In the genomic region with DNA sequence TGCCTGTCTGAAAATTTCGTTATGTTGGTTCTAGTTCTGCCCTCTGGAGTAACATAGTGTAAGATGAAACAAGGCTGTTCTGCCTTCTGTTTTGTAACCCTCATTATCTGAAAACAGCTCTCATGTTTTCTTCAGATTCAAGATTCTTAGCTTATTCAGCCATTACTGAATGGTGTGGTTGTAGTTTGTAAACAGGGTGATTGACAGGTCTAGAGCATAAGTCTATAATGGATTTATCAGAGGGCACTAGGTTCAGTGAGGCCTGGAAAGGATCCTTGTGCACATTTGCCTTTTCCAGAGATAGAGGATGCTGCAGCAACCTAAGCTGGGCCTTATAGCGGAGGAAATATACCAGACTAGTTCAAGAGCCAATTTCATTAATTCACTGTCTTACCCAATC, we compare ENCODE assay signal across 19 cellular contexts. TPM values are rescaled to one million over a fixed set of nuclear protein-coding genes. Genes with fewer than 3 reads are reported as not detected.
A peak's percentile ranks its signal among the peaks of the same experiment; 100 is the strongest.
DNase-seq lines count a peak whose midpoint lies in the region; ATAC-seq, FAIRE-seq and TF ChIP-seq lines count a peak whose summit lies in the region.
"Had no signal": no experiment of that assay in that cellular context is flagged by ENCODE, and none has a peak within 500 bp of the region (broad histone marks: within the 10 kb centered on the region; RNA-seq: fewer than 3 reads in every experiment).

No MANE protein-coding gene starts in this region.

- H2BK20ac ChIP-seq in IMR-90 (ENCODE audit: low read depth, low read length): no peak overlapping the region

- no peak overlapping the region for H2BK120ac ChIP-seq in IMR-90 (ENCODE audit: low read depth, low read length)

- no peak overlapping the region for H3K9ac ChIP-seq in IMR-90 (ENCODE audit: low read depth, low read length)
- H3K9ac ChIP-seq in K562 (ENCODE audit: insufficient read depth in 1 of 2, low read depth in 2 of 2, low read length in 2 of 2): no peak overlapping the region

- no peak overlapping the region for H2BK15ac ChIP-seq in IMR-90 (ENCODE audit: low read depth, low read length)

- FAIRE-seq in K562 (lab: Jason Lieb, UNC): no peak
- FAIRE-seq: D721Med, H54 had no signal

- H3K27ac Mint-ChIP-seq in activated CD8-positive, alpha-beta memory T cell treated with anti-CD3 and anti-CD28 coated beads, Interleukin-2, amount 10 ng/mL, durations not matched to agents 7 days and 5 days: peak overlapping the region; percentile 21
- peak overlapping the region; percentile 14 for H3K27ac Mint-ChIP-seq in stimulated activated effector memory CD8-positive, alpha-beta T cell treated with anti-CD3 and anti-CD28 coated beads, Interleukin-12 subunit alpha, Interleukin-12 subunit beta, amount 100 ng/mL, for 72 hours
- H3K27ac Mint-ChIP-seq: CD8-positive, alpha-beta T cell had no signal

- intact Hi-C loops in IMR-90 (cut with micrococcal nuclease) (no loop called here), K562 (cut with micrococcal nuclease) (no loop called here), gastrocnemius medialis (cut with DNase I; ENCODE audit: low total_unique reads) (no loop called here), stomach (cut with DNase I; ENCODE audit: low total_unique reads) (no loop called here)

- H3K36me3 Mint-ChIP-seq in activated CD8-positive, alpha-beta memory T cell treated with anti-CD3 and anti-CD28 coated beads, Interleukin-2, amount 10 ng/mL, durations not matched to agents 7 days and 5 days: peaks cover 31% of the 10 kb centered on the region
- peaks cover 60% of the 10 kb centered on the region for H3K36me3 Mint-ChIP-seq in stimulated activated effector memory CD8-positive, alpha-beta T cell treated with anti-CD3 and anti-CD28 coated beads, Interleukin-12 subunit alpha, Interleukin-12 subunit beta, amount 100 ng/mL, for 72 hours

- H3K4me1 ChIP-seq in IMR-90 (ENCODE audit: control insufficient read depth, insufficient read depth, low read length) (0 out of 2 replicates have a peak, but pooled peaks cover 2% of the 10 kb centered on the region), K562 (replicated peaks in 1 of 2; ENCODE audit: control insufficient read depth in 2 of 2, insufficient read depth in 2 of 2, low read length in 2 of 2) (peaks cover 2 to 12% of the 10 kb centered on the region in 2 experiments; a peak in 3 of 5 replicates), gastrocnemius medialis (peaks cover 6 to 9% of the 10 kb centered on the region in 2 donors), stomach (peaks cover 9 to 27% (median 18%) of the 10 kb centered on the region in 4 donors)
- H3K4me1 ChIP-seq: BE2C had no signal

- no peak overlapping the region for H2AK9ac ChIP-seq in IMR-90 (replicated peaks; ENCODE audit: low read depth, low read length, poor library complexity)

- no peak overlapping the region for H3K27ac ChIP-seq in IMR-90 (ENCODE audit: insufficient read depth, low read length)
- H3K27ac ChIP-seq in K562 (ENCODE audit: extremely low read depth, low read depth, low read length): no peak overlapping the region
- no peak overlapping the region for H3K27ac ChIP-seq in gastrocnemius medialis
- no peak overlapping the region for H3K27ac ChIP-seq in stomach
- H3K27ac ChIP-seq: C4-2B, HL-60 had no signal

- H3K4me3 ChIP-seq in IMR-90 (ENCODE audit: insufficient read depth, low read depth, low read length): no peak overlapping the region
- H3K4me3 ChIP-seq in K562: no peak overlapping the region
- H3K4me3 ChIP-seq in gastrocnemius medialis: no peak overlapping the region
- no peak overlapping the region for H3K4me3 ChIP-seq in stomach

- dilution Hi-C loops in IMR-90 (cut with HindIII; ENCODE audit: low sequenced_read_pairs, unreplicated experiment): no loop called here

- H4K91ac ChIP-seq in IMR-90 (ENCODE audit: insufficient read depth, low read depth, low read length): no peak overlapping the region

- no peak overlapping the region for H2AK5ac ChIP-seq in IMR-90 (ENCODE audit: low read depth, low read length)

- BruUV-seq in IMR-90 (replicated peaks; lab: Mats Ljungman, UMichigan) (no TSS peak), K562 (replicated peaks; lab: Mats Ljungman, UMichigan) (no TSS peak)

- H3K4me1 Mint-ChIP-seq in activated CD8-positive, alpha-beta memory T cell treated with anti-CD3 and anti-CD28 coated beads, Interleukin-2, amount 10 ng/mL, durations not matched to agents 7 days and 5 days: peaks cover 17% of the 10 kb centered on the region
- H3K4me1 Mint-ChIP-seq in stimulated activated effector memory CD8-positive, alpha-beta T cell treated with anti-CD3 and anti-CD28 coated beads, Interleukin-12 subunit alpha, Interleukin-12 subunit beta, amount 100 ng/mL, for 72 hours: peaks cover 36% of the 10 kb centered on the region

- no peak overlapping the region for H3K4me3 Mint-ChIP-seq in activated CD8-positive, alpha-beta memory T cell treated with anti-CD3 and anti-CD28 coated beads, Interleukin-2, amount 10 ng/mL, durations not matched to agents 7 days and 5 days
- no peak overlapping the region for H3K4me3 Mint-ChIP-seq in stimulated activated effector memory CD8-positive, alpha-beta T cell treated with anti-CD3 and anti-CD28 coated beads, Interleukin-12 subunit alpha, Interleukin-12 subunit beta, amount 100 ng/mL, for 72 hours
- H3K4me3 Mint-ChIP-seq: CD8-positive, alpha-beta T cell had no signal

- TF ChIP-seq CTCF in IMR-90 (conservative IDR thresholded peaks at IDR 0.05; ENCODE audit: low read depth, low read length) (no peak), K562 (IDR thresholded peaks at IDR 0.05 in 2 of 3, conservative IDR thresholded peaks at IDR 0.05 in 1 of 3; ENCODE audit: insufficient read depth in 2 of 3, low read depth in 1 of 3, low read length in 3 of 3) (no peak), gastrocnemius medialis (IDR thresholded peaks at IDR 0.05 in 4 of 5, conservative IDR thresholded peaks at IDR 0.05 in 1 of 5) (no peak), stomach (IDR thresholded peaks at IDR 0.05) (no peak)

- no peak overlapping the region for H3K18ac ChIP-seq in IMR-90 (ENCODE audit: low read depth, low read length)

- peaks cover 21% of the 10 kb centered on the region for H3K36me3 ChIP-seq in IMR-90 (ENCODE audit: control insufficient read depth, insufficient read depth, low read length)
- peaks cover 60% of the 10 kb centered on the region for H3K36me3 ChIP-seq in K562 (ENCODE audit: control insufficient read depth, insufficient read depth, low read length)
- H3K36me3 ChIP-seq in gastrocnemius medialis: peaks cover 0 to 25% of the 10 kb centered on the region in 2 donors
- H3K36me3 ChIP-seq in stomach: peaks cover 11 to 47% (median 46%) of the 10 kb centered on the region in 4 donors

- H4K20me1 ChIP-seq in IMR-90 (ENCODE audit: insufficient read depth, low read length) (peaks cover 28% of the 10 kb centered on the region), K562 (replicated peaks; ENCODE audit: control insufficient read depth, insufficient read depth, low read length) (peaks cover under 1% of the 10 kb centered on the region; the same call in 1 of the 2 replicates)

- no peak overlapping the region for H4K8ac ChIP-seq in IMR-90 (ENCODE audit: low read depth in 2 of 2, low read length in 2 of 2)

- no peak overlapping the region for H3K14ac ChIP-seq in IMR-90 (replicated peaks; ENCODE audit: low read depth, low read length)

- no peak for ATAC-seq in activated CD8-positive, alpha-beta memory T cell treated with anti-CD3 and anti-CD28 coated beads, Interleukin-2, amount 10 ng/mL, durations not matched to agents 7 days and 5 days
- ATAC-seq in IMR-90 (ENCODE audit: low read depth): no peak
- ATAC-seq in K562: no peak
- no peak for ATAC-seq in stimulated activated effector memory CD8-positive, alpha-beta T cell treated with anti-CD3 and anti-CD28 coated beads, Interleukin-12 subunit alpha, Interleukin-12 subunit beta, amount 100 ng/mL, for 72 hours
- no peak for ATAC-seq in HG03139 (IDR thresholded peaks at IDR 0.05; ENCODE audit: unreplicated experiment)
- ATAC-seq in gastrocnemius medialis: no peak
- ATAC-seq: CD8-positive, alpha-beta T cell had no signal

- H2AFZ ChIP-seq in IMR-90 (replicated peaks; ENCODE audit: low read length, poor library complexity) (no peak overlapping the region), K562 (ENCODE audit: low read depth, low read length) (no peak overlapping the region)

- peak overlapping the region; percentile 40; the same call in 1 of the 2 replicates for H3K23ac ChIP-seq in IMR-90 (ENCODE audit: low read depth, low read length)

- DNase-seq in activated CD8-positive, alpha-beta memory T cell treated with anti-CD3 and anti-CD28 coated beads, Interleukin-2, amount 10 ng/mL, durations not matched to agents 7 days and 5 days: no peak
- no peak for DNase-seq in activated CD8-positive, alpha-beta memory T cell treated with anti-CD3 and anti-CD28 coated beads, Interleukin-2, amount 50 U/mL, for 48 hours
- DNase-seq in IMR-90: no peak
- no peak for DNase-seq in K562 (ENCODE audit: extremely low read depth in 1 of 4, low spot score in 3 of 4)
- no peak for DNase-seq in stimulated activated effector memory CD8-positive, alpha-beta T cell treated with anti-CD3 and anti-CD28 coated beads, Interleukin-12 subunit alpha, Interleukin-12 subunit beta, amount 100 ng/mL, for 72 hours (ENCODE audit: low spot score in 2 of 2)
- DNase-seq in gastrocnemius medialis: no peak
- DNase-seq in stomach: no peak
- DNase-seq: ACHN; BE2C; CD8-positive, alpha-beta T cell; COR-L47; DND-41; GDM1; KBM-7 had no signal

- POLR2A ChIA-PET in IMR-90 (lab: Charles Lee; ENCODE audit: unreplicated experiment): no interaction called here
- POLR2A ChIA-PET in K562 (lab: Yijun Ruan, JAX): interaction anchor here (0.6 to 2.4 kb wide), 3 partner anchors 12 to 175 kb away, joined by 3 to 8 read pairs (median 3); no protein-coding TSS in a partner anchor

- CTCF ChIA-PET in activated CD8-positive, alpha-beta memory T cell treated with anti-CD3 and anti-CD28 coated beads, Interleukin-2, amount 10 ng/mL, durations not matched to agents 7 days and 5 days (lab: Charles Lee): interaction anchor here (2.0 kb wide), 1 partner anchor 28 kb away, joined by 5 read pairs; a partner anchor contains a TSS
- CTCF ChIA-PET in IMR-90 (lab: Yijun Ruan, JAX): interaction anchor here (0.7 kb wide), 1 partner anchor 308 kb away, joined by 3 read pairs; no protein-coding TSS in a partner anchor
- CTCF ChIA-PET in K562 (lab: Yijun Ruan, JAX; ENCODE audit: low intra/inter-chr PET ratio): no interaction called here

- TF ChIP-seq RAD21 in IMR-90 (IDR thresholded peaks at IDR 0.05; ENCODE audit: low read length) (no peak), K562 (CRISPR knock-in tag; conservative IDR thresholded peaks at IDR 0.05 in 1 of 2, IDR thresholded peaks at IDR 0.05 in 1 of 2) (no peak)

- H4K5ac ChIP-seq in IMR-90 (ENCODE audit: low read depth, low read length): no peak overlapping the region

- peaks cover 54% of the 10 kb centered on the region for H3K79me2 ChIP-seq in K562 (ENCODE audit: control insufficient read depth, insufficient read depth, low read length)

- no peak overlapping the region for H3K4ac ChIP-seq in IMR-90 (ENCODE audit: low read depth, low read length)

- no peak for TF ChIP-seq POLR2A in IMR-90 (IDR thresholded peaks at IDR 0.05; ENCODE audit: low read depth, low read length)
- no peak for TF ChIP-seq POLR2A in K562 (conservative IDR thresholded peaks at IDR 0.05)
- no peak for TF ChIP-seq POLR2A in gastrocnemius medialis (IDR thresholded peaks at IDR 0.05)
- no peak for TF ChIP-seq POLR2A in stomach (IDR thresholded peaks at IDR 0.05)

- peaks cover 19 to 50% of the 10 kb centered on the region in 2 experiments for H3K79me1 ChIP-seq in IMR-90 (ENCODE audit: low read depth in 1 of 2, low read length in 2 of 2)

- H3K9me3 ChIP-seq in IMR-90 (ENCODE audit: control insufficient read depth, insufficient read depth, low read length) (no peaks in the 10 kb centered on the region), K562 (replicated peaks; ENCODE audit: control insufficient read depth, insufficient read depth, low read depth, low read length) (no peaks in the 10 kb centered on the region), gastrocnemius medialis (no peaks in the 10 kb centered on the region), stomach (no peaks in the 10 kb centered on the region)
- H3K9me3 ChIP-seq: BE2C had no signal

- H3K9me1 ChIP-seq in IMR-90 (ENCODE audit: insufficient read depth, low read length) (peaks cover 10% of the 10 kb centered on the region), K562 (ENCODE audit: control insufficient read depth, insufficient read depth, low read length) (no peaks in the 10 kb centered on the region)

- no peak overlapping the region for H3K4me2 ChIP-seq in IMR-90 (ENCODE audit: low read depth, low read length)
- no peak overlapping the region for H3K4me2 ChIP-seq in K562 (ENCODE audit: insufficient read depth, low read length)

- no peak overlapping the region for H3K56ac ChIP-seq in IMR-90 (ENCODE audit: extremely low read depth, insufficient read depth, low read length)

- in situ Hi-C loops in IMR-90 (cut with MboI; ENCODE audit: low sequenced_read_pairs) (no loop called here), K562 (cut with MboI) (no loop called here), gastrocnemius medialis (cut with MboI; ENCODE audit: low sequenced_read_pairs in 4 of 4) (no loop called here)

- no peak overlapping the region for H2BK5ac ChIP-seq in IMR-90 (ENCODE audit: low read depth, low read length, poor library complexity, severe bottlenecking)

- H3K27me3 ChIP-seq in IMR-90 (ENCODE audit: control insufficient read depth, insufficient read depth, low read length): no peaks in the 10 kb centered on the region
- H3K27me3 ChIP-seq in K562 (ENCODE audit: control insufficient read depth in 2 of 2, insufficient read depth in 2 of 2, low read length in 2 of 2): no peaks in the 10 kb centered on the region
- no peaks in the 10 kb centered on the region for H3K27me3 ChIP-seq in gastrocnemius medialis
- H3K27me3 ChIP-seq in stomach: no peaks in the 10 kb centered on the region
- H3K27me3 ChIP-seq: BE2C had no signal

- no peak for TF ChIP-seq EP300 in K562 (IDR thresholded peaks at IDR 0.05; ENCODE audit: low read length)
- TF ChIP-seq EP300 in stomach (IDR thresholded peaks at IDR 0.05): no peak

- H3K9me3 Mint-ChIP-seq in activated CD8-positive, alpha-beta memory T cell treated with anti-CD3 and anti-CD28 coated beads, Interleukin-2, amount 10 ng/mL, durations not matched to agents 7 days and 5 days (ENCODE audit: low read depth): no peaks in the 10 kb centered on the region
- H3K9me3 Mint-ChIP-seq in stimulated activated effector memory CD8-positive, alpha-beta T cell treated with anti-CD3 and anti-CD28 coated beads, Interleukin-12 subunit alpha, Interleukin-12 subunit beta, amount 100 ng/mL, for 72 hours: no peaks in the 10 kb centered on the region
- H3K9me3 Mint-ChIP-seq: CD8-positive, alpha-beta T cell had no signal

- no peaks in the 10 kb centered on the region for H3K27me3 Mint-ChIP-seq in activated CD8-positive, alpha-beta memory T cell treated with anti-CD3 and anti-CD28 coated beads, Interleukin-2, amount 10 ng/mL, durations not matched to agents 7 days and 5 days

- 100% methylated on average over 2 of the region's 2 CpGs; no CpG with 5 or more reads in 1 of the 2 experiments for WGBS in IMR-90 (ENCODE audit: extremely low coverage in 2 of 2, insufficient read length in 1 of 2), 2 experiments
- WGBS in K562 (ENCODE audit: insufficient coverage, low coverage, missing lambda C conversion rate): 94% methylated on average over 2 of the region's 2 CpGs
- WGBS in stomach, 5 donors: 86 to 91% (median 88%) methylated on average over 2 of the region's 2 CpGs

RNA-seq across cellular contexts. Expression of a gene that starts 6.1 kb away (rescaled TPM):
- total RNA-seq in activated CD8-positive, alpha-beta memory T cell treated with anti-CD3 and anti-CD28 coated beads, Interleukin-2, amount 10 ng/mL, durations not matched to agents 7 days and 5 days: 10 to 100 TPM; 12.1 to 13.2 TPM
- total RNA-seq in IMR-90 (2012; rRNA removed) (7.9 and 9.2 TPM in 2 replicates), K562 (2014; rRNA removed) (10.4 and 15.0 TPM in 2 replicates), K562 (2014; rRNA removed; fragmentation: Illumina TruSeq; extraction: Trizol) (10.8 and 12.3 TPM in 2 replicates), K562 (2015; rRNA removed; fragmentation: Illumina TruSeq; extraction: Trizol) (14.3 and 14.7 TPM in 2 replicates), K562 (2021) (17.1 and 18.6 TPM in 2 replicates), gastrocnemius medialis (10 to 100 TPM; 12.8 to 19.9 (median 15.0) TPM), stomach (10 to 100 TPM; 11.7 to 55.4 (median 13.9) TPM)
- polyA plus RNA-seq in IMR-90 (2012; rRNA removed) (5.7 and 6.2 TPM in 2 replicates), K562 (2011; rRNA removed) (8.2 and 14.7 TPM in 2 replicates), K562 (2014; fragmentation: Illumina TruSeq; extraction: Trizol) (10.8 and 10.9 TPM in 2 replicates), K562 (2014; fragmentation: Nextera tagmentation; extraction: Ambion mirVana) (1 to 10 TPM; 4.0 to 4.4 TPM), K562 (2014; rRNA removed) (8.2 and 8.8 TPM in 2 replicates), stomach (1 to 10 TPM; 2.1 to 3.7 (median 2.5) TPM)
- 2.6 and 4.4 TPM in 2 replicates for polyA plus RNA-seq in IMR-90 (2012; cell fraction: cytosol; rRNA removed)
- 5.3 and 10.5 TPM in 2 replicates for polyA plus RNA-seq in IMR-90 (2012; cell fraction: nucleus; rRNA removed; ENCODE audit: low replicate concordance)
- 26.1 and 33.2 TPM in 2 replicates for total RNA-seq in K562 (2011; cell fraction: chromatin; rRNA removed; ENCODE audit: low replicate concordance)
- 19.9 and 24.3 TPM in 2 replicates for total RNA-seq in K562 (2011; cell fraction: nucleolus; rRNA removed)
- 23.0 and 28.4 TPM in 2 replicates for total RNA-seq in K562 (2011; cell fraction: nucleoplasm; rRNA removed)
- polyA plus RNA-seq in K562 (2011; cell fraction: cytosol; rRNA removed): 11.3 and 15.9 TPM in 2 replicates
- 16.7 and 19.8 TPM in 2 replicates for polyA plus RNA-seq in K562 (2011; cell fraction: nucleus; rRNA removed)
- 9.9 and 10.0 TPM in 2 replicates for polyA plus RNA-seq in K562 (2012)
- polyA minus RNA-seq in K562 (2011; rRNA and poly(A)+ RNA removed): 19.2 and 27.6 TPM in 2 replicates
- polyA minus RNA-seq in K562 (2011; cell fraction: cytosol; rRNA and poly(A)+ RNA removed): 13.0 and 15.8 TPM in 2 replicates
- polyA minus RNA-seq in K562 (2011; cell fraction: nucleus; rRNA and poly(A)+ RNA removed): 17.2 and 25.7 TPM in 2 replicates

RNA-seq across cellular contexts. Expression of a gene that starts 27.2 kb away (rescaled TPM):
- under 1 TPM; 0.53 to 0.91 TPM for total RNA-seq in activated CD8-positive, alpha-beta memory T cell treated with anti-CD3 and anti-CD28 coated beads, Interleukin-2, amount 10 ng/mL, durations not matched to agents 7 days and 5 days
- 2.3 and 2.8 TPM in 2 replicates for total RNA-seq in IMR-90 (2012; rRNA removed)
- 1.2 TPM in 2 replicates for polyA plus RNA-seq in IMR-90 (2012; rRNA removed)
- 0.48 and 0.75 TPM in 2 replicates for polyA plus RNA-seq in IMR-90 (2012; cell fraction: cytosol; rRNA removed)
- 0.92 and 0.94 TPM in 2 replicates for polyA plus RNA-seq in IMR-90 (2012; cell fraction: nucleus; rRNA removed; ENCODE audit: low replicate concordance)
- 0.62 and 1.0 TPM in 2 replicates for total RNA-seq in K562 (2011; cell fraction: chromatin; rRNA removed; ENCODE audit: low replicate concordance)
- total RNA-seq in K562 (2011; cell fraction: nucleolus; rRNA removed): 0.50 and 0.66 TPM in 2 replicates
- 0.66 TPM in 1 of 2 replicates, not detected in the other for total RNA-seq in K562 (2011; cell fraction: nucleoplasm; rRNA removed)
- total RNA-seq in K562 (2014; rRNA removed): 0.37 and 0.59 TPM in 2 replicates
- 0.36 and 0.48 TPM in 2 replicates for total RNA-seq in K562 (2014; rRNA removed; fragmentation: Illumina TruSeq; extraction: Trizol)
- 0.80 and 0.87 TPM in 2 replicates for total RNA-seq in K562 (2015; rRNA removed; fragmentation: Illumina TruSeq; extraction: Trizol)
- 0.49 and 0.66 TPM in 2 replicates for total RNA-seq in K562 (2021)
- polyA plus RNA-seq in K562 (2011; rRNA removed): 0.54 and 0.79 TPM in 2 replicates
- polyA plus RNA-seq in K562 (2011; cell fraction: cytosol; rRNA removed): 0.57 and 0.91 TPM in 2 replicates
- 0.20 and 0.22 TPM in 2 replicates for polyA plus RNA-seq in K562 (2011; cell fraction: nucleus; rRNA removed)
- polyA plus RNA-seq in K562 (2012): 0.57 and 0.79 TPM in 2 replicates
- 0.36 and 0.83 TPM in 2 replicates for polyA plus RNA-seq in K562 (2014; fragmentation: Illumina TruSeq; extraction: Trizol)
- polyA plus RNA-seq in K562 (2014; fragmentation: Nextera tagmentation; extraction: Ambion mirVana): under 1 TPM; 0.03 to 0.31 TPM
- 0.65 and 0.89 TPM in 2 replicates for polyA plus RNA-seq in K562 (2014; rRNA removed)
- polyA minus RNA-seq in K562 (2011; rRNA and poly(A)+ RNA removed): 0.49 and 1.3 TPM in 2 replicates
- polyA minus RNA-seq in K562 (2011; cell fraction: cytosol; rRNA and poly(A)+ RNA removed): 1.5 TPM in 1 of 2 replicates, not detected in the other
- polyA minus RNA-seq in K562 (2011; cell fraction: nucleus; rRNA and poly(A)+ RNA removed): 0.56 and 0.94 TPM in 2 replicates
- total RNA-seq in gastrocnemius medialis: 1 to 10 TPM; 1.2 to 3.2 (median 1.5) TPM
- total RNA-seq in stomach: 1 to 10 TPM in 2 of 5 donors, under 1 TPM in 2, not detected in 1; under 0.01 to 6.1 (median 1.6) TPM
- polyA plus RNA-seq in stomach: 1 to 10 TPM in 2 of 3 donors, under 1 TPM in 1; 0.93 to 1.4 (median 1.2) TPM

RNA-seq across cellular contexts. Expression of a gene that starts 42.0 kb away (rescaled TPM):
- total RNA-seq in activated CD8-positive, alpha-beta memory T cell treated with anti-CD3 and anti-CD28 coated beads, Interleukin-2, amount 10 ng/mL, durations not matched to agents 7 days and 5 days: 10 to 100 TPM; 42.0 to 49.7 TPM
- total RNA-seq in IMR-90 (2012; rRNA removed) (6.7 and 7.2 TPM in 2 replicates), K562 (2014; rRNA removed) (32.7 and 38.1 TPM in 2 replicates), K562 (2014; rRNA removed; fragmentation: Illumina TruSeq; extraction: Trizol) (11.2 and 13.2 TPM in 2 replicates), K562 (2015; rRNA removed; fragmentation: Illumina TruSeq; extraction: Trizol) (19.0 and 20.0 TPM in 2 replicates), K562 (2021) (54.6 and 58.6 TPM in 2 replicates), gastrocnemius medialis (10 to 100 TPM; 16.8 to 24.1 (median 23.0) TPM), stomach (10 to 100 TPM; 12.6 to 86.0 (median 18.9) TPM)
- polyA plus RNA-seq in IMR-90 (2012; rRNA removed) (11.9 and 13.6 TPM in 2 replicates), K562 (2011; rRNA removed) (13.2 and 23.4 TPM in 2 replicates), K562 (2014; fragmentation: Illumina TruSeq; extraction: Trizol) (17.4 and 25.2 TPM in 2 replicates), K562 (2014; fragmentation: Nextera tagmentation; extraction: Ambion mirVana) (1 to 10 TPM in 1 of 2 experiments, under 1 TPM in 1; 0.76 to 1.3 TPM), K562 (2014; rRNA removed) (25.5 and 37.8 TPM in 2 replicates), stomach (1 to 10 TPM; 8.4 to 9.9 (median 8.6) TPM)
- polyA plus RNA-seq in IMR-90 (2012; cell fraction: cytosol; rRNA removed): 7.9 and 11.3 TPM in 2 replicates
- 17.8 and 29.7 TPM in 2 replicates for polyA plus RNA-seq in IMR-90 (2012; cell fraction: nucleus; rRNA removed; ENCODE audit: low replicate concordance)
- 64.6 and 106 TPM in 2 replicates for total RNA-seq in K562 (2011; cell fraction: chromatin; rRNA removed; ENCODE audit: low replicate concordance)
- total RNA-seq in K562 (2011; cell fraction: nucleolus; rRNA removed): 55.3 and 74.2 TPM in 2 replicates
- total RNA-seq in K562 (2011; cell fraction: nucleoplasm; rRNA removed): 39.4 and 48.6 TPM in 2 replicates
- polyA plus RNA-seq in K562 (2011; cell fraction: cytosol; rRNA removed): 19.3 and 29.6 TPM in 2 replicates
- 33.7 and 56.0 TPM in 2 replicates for polyA plus RNA-seq in K562 (2011; cell fraction: nucleus; rRNA removed)
- polyA plus RNA-seq in K562 (2012): 27.1 and 39.5 TPM in 2 replicates
- 18.7 and 25.1 TPM in 2 replicates for polyA minus RNA-seq in K562 (2011; rRNA and poly(A)+ RNA removed)
- 23.8 and 33.7 TPM in 2 replicates for polyA minus RNA-seq in K562 (2011; cell fraction: cytosol; rRNA and poly(A)+ RNA removed)
- 27.5 and 33.3 TPM in 2 replicates for polyA minus RNA-seq in K562 (2011; cell fraction: nucleus; rRNA and poly(A)+ RNA removed)
